In genomic region chr7:13833872-13834271, GRCh38 we compare ENCODE assay signal across 15 cellular contexts.
DNase-seq lines count a peak whose midpoint lies in the region; ATAC-seq and TF ChIP-seq lines count a peak whose summit lies in the region.
"Had no signal": no experiment of that assay in that cellular context is flagged by ENCODE, and none has a peak within 500 bp of the region (broad histone marks: within the 10 kb centered on the region; RNA-seq: fewer than 3 reads in every experiment).

No MANE protein-coding gene starts in this region.

- H3K18ac ChIP-seq in mesendoderm (ENCODE audit: low read length), result no peak overlapping the region

- H3K4me3 ChIP-seq in left ventricle myocardium inferior, result peak overlapping the region; percentile 23
- no peak overlapping the region for H3K4me3 ChIP-seq in mesendoderm (ENCODE audit: low read length)
- no peak overlapping the region for H3K4me3 ChIP-seq in testis
- H3K4me3 ChIP-seq: PC-9 had no signal

- peak overlapping the region; percentile 31 for H3K56ac ChIP-seq in mesendoderm (ENCODE audit: low read length)

- no CpG with 5 or more reads among the region's 3 CpGs for WGBS in mesendoderm (ENCODE audit: extremely low coverage, insufficient coverage, low lambda C conversion rate)
- WGBS in testis, 2 donors, result 69 to 77% methylated on average over 3 of the region's 3 CpGs

- no peaks in the 10 kb centered on the region for H3K79me1 ChIP-seq in mesendoderm (ENCODE audit: low read length)

- H3K27ac ChIP-seq in left ventricle myocardium inferior (replicated peaks) (peak overlapping the region; percentile 62), mesendoderm (ENCODE audit: low read depth, low read length) (no peak overlapping the region), testis (no peak overlapping the region)
- H3K27ac ChIP-seq: PC-9 had no signal

- no peaks in the 10 kb centered on the region for H3K36me3 Mint-ChIP-seq in WTC11
- H3K36me3 Mint-ChIP-seq: CD14-positive monocyte had no signal

- H2AK5ac ChIP-seq in mesendoderm (ENCODE audit: low read length), result no peak overlapping the region

- H3K4me1 ChIP-seq in left ventricle myocardium inferior (peaks cover 10% of the 10 kb centered on the region), mesendoderm (ENCODE audit: control insufficient read depth, low read depth, low read length) (peaks cover 5% of the 10 kb centered on the region), testis (no peaks in the 10 kb centered on the region)

- no peak for DNase-seq in left ventricle myocardium inferior
- no peak for DNase-seq in left cardiac atrium
- DNase-seq in WTC11 (ENCODE audit: low spot score), result no peak
- no peak for DNase-seq in mesendoderm
- DNase-seq in testis, result no peak
- no peak for DNase-seq in T-helper 1 cell
- DNase-seq in SKM-1 treated with dmso at 0.1 percent for 144 hours (lab: John Stamatoyannopoulos, UW; ENCODE audit: unreplicated experiment), result no peak
- DNase-seq: COR-L47, DMS153, KG1, NCI-H1048, NCI-H187, NCI-H748 treated with DMSO at 0.1 percent for 48 hours, PC-9 had no signal

- no peak for ATAC-seq in left cardiac atrium
- peak; percentile 72 for ATAC-seq in WTC11

- H3K27me3 ChIP-seq in left ventricle myocardium inferior (ENCODE audit: low read depth), result no peaks in the 10 kb centered on the region
- H3K27me3 ChIP-seq in mesendoderm (ENCODE audit: insufficient read depth, low read length, poor library complexity), result no peaks in the 10 kb centered on the region
- H3K27me3 ChIP-seq in testis, result no peaks in the 10 kb centered on the region

- no peak overlapping the region for H2BK120ac ChIP-seq in mesendoderm (ENCODE audit: low read depth, low read length)

- peaks cover 37% of the 10 kb centered on the region for H3K4me1 Mint-ChIP-seq in WTC11
- H3K4me1 Mint-ChIP-seq: CD14-positive monocyte had no signal

- no peak for TF ChIP-seq CTCF in left ventricle myocardium inferior (IDR thresholded peaks at IDR 0.05; ENCODE audit: borderline replicate concordance)
- TF ChIP-seq CTCF in WTC11 (IDR thresholded peaks at IDR 0.05), result no peak
- TF ChIP-seq CTCF in testis (IDR thresholded peaks at IDR 0.05), result no peak

- H3K36me3 ChIP-seq in left ventricle myocardium inferior (no peaks in the 10 kb centered on the region), mesendoderm (ENCODE audit: control insufficient read depth, insufficient read depth, low read length) (no peaks in the 10 kb centered on the region), testis (ENCODE audit: low read depth, missing control alignments) (no peaks in the 10 kb centered on the region)

- H3K27ac Mint-ChIP-seq in WTC11, result peak overlapping the region; percentile 82

- H3K9me3 Mint-ChIP-seq in WTC11, result no peaks in the 10 kb centered on the region

- H4K5ac ChIP-seq in mesendoderm (ENCODE audit: low read length), result no peak overlapping the region

- no peak for TF ChIP-seq POLR2A in testis (IDR thresholded peaks at IDR 0.05)

- H3K79me2 ChIP-seq in mesendoderm (ENCODE audit: control insufficient read depth, insufficient read depth, low read length), result no peaks in the 10 kb centered on the region

- no peak overlapping the region for H2BK15ac ChIP-seq in mesendoderm (replicated peaks; ENCODE audit: low read depth)

- intact Hi-C loops in left ventricle myocardium inferior (cut with micrococcal nuclease) (no loop called here), left cardiac atrium (cut with DNase I) (no loop called here), testis (cut with DNase I; ENCODE audit: low total_unique reads) (no loop called here)

- H3K4me3 Mint-ChIP-seq in WTC11, result no peak overlapping the region
- H3K4me3 Mint-ChIP-seq: CD14-positive monocyte had no signal

- H3K4me2 ChIP-seq in mesendoderm (ENCODE audit: low read length), result no peak overlapping the region
- H3K4me2 ChIP-seq: PC-9 had no signal

- CTCF ChIA-PET in WTC11 (lab: Charles Lee), result no interaction called here

- POLR2A ChIA-PET in WTC11 (lab: Charles Lee), result no interaction called here

- H3K9me3 ChIP-seq in left ventricle myocardium inferior (replicated peaks), result no peaks in the 10 kb centered on the region
- H3K9me3 ChIP-seq in testis, result no peaks in the 10 kb centered on the region

- H4K8ac ChIP-seq in mesendoderm (ENCODE audit: low read depth, low read length), result no peak overlapping the region

- H3K27me3 Mint-ChIP-seq in WTC11 (ENCODE audit: low read depth), result no peaks in the 10 kb centered on the region

- H3K9ac ChIP-seq in mesendoderm (ENCODE audit: low read length), result no peak overlapping the region

- H3K4ac ChIP-seq in mesendoderm (ENCODE audit: low read depth, low read length), result no peak overlapping the region

- H3K23ac ChIP-seq in mesendoderm (ENCODE audit: low read length), result no peak overlapping the region

- no peak overlapping the region for H2BK5ac ChIP-seq in mesendoderm (ENCODE audit: low read length)

TF ChIP-seq in WTC11, 78 proteins besides CTCF, POLR2A, EP300 and RAD21 (continues in another document):
- TF ChIP-seq NFYB (CRISPR knock-in tag; conservative IDR thresholded peaks at IDR 0.05; ENCODE audit: low read depth), result no peak
- no peak for TF ChIP-seq ZNF232 (CRISPR knock-in tag; IDR thresholded peaks at IDR 0.05)
- no peak for TF ChIP-seq ZMAT4 (CRISPR knock-in tag; IDR thresholded peaks at IDR 0.05)
- no peak for TF ChIP-seq ZNF138 (CRISPR knock-in tag; conservative IDR thresholded peaks at IDR 0.05)
- no peak for TF ChIP-seq PREB (CRISPR knock-in tag; IDR thresholded peaks at IDR 0.05; ENCODE audit: borderline replicate concordance)
- TF ChIP-seq FOXP1 (CRISPR knock-in tag; IDR thresholded peaks at IDR 0.05; ENCODE audit: borderline replicate concordance), result no peak
- no peak for TF ChIP-seq ERG (CRISPR knock-in tag; IDR thresholded peaks at IDR 0.05)
- no peak for TF ChIP-seq MYBL2 (CRISPR knock-in tag; IDR thresholded peaks at IDR 0.05)
- no peak for TF ChIP-seq RORB (CRISPR knock-in tag; IDR thresholded peaks at IDR 0.05)
- no peak for TF ChIP-seq ZNF423 (CRISPR knock-in tag; IDR thresholded peaks at IDR 0.05)
- no peak for TF ChIP-seq ZNF396 (CRISPR knock-in tag; IDR thresholded peaks at IDR 0.05; ENCODE audit: borderline replicate concordance)
- TF ChIP-seq KAT7 (CRISPR knock-in tag; IDR thresholded peaks at IDR 0.05; ENCODE audit: borderline replicate concordance), result no peak
- no peak for TF ChIP-seq AFF4 (CRISPR knock-in tag; IDR thresholded peaks at IDR 0.05; ENCODE audit: borderline replicate concordance)
- TF ChIP-seq CBFB (CRISPR knock-in tag; IDR thresholded peaks at IDR 0.05; ENCODE audit: low read depth), result no peak
